21 cellular contexts compared by ENCODE assay signal in the genomic region with DNA sequence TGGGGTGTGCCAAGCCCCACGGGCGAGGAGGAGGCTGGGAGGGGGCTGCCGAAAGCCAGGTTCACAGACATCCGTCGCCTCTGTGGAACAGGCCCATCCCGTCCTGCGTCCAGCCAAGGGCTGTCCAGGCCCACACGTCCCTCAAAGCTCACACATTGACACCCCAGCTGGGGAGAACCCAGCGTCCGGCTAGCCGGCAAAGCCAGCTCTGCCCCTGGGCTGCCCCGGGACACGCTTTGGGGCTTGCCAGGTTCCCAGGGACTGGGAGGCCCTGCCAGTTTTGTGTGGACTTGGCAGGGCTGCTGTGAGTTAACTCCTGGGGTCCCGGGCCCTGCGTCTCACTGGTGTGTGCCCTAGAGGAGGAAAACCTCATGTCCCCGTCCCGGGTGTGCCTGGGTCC. TPM values are rescaled to one million over a fixed set of nuclear protein-coding genes. Genes with fewer than 3 reads are reported as not detected.
DNase-seq lines count a peak whose midpoint lies in the region; ATAC-seq, FAIRE-seq and TF ChIP-seq lines count a peak whose summit lies in the region.
"Had no signal": no experiment of that assay in that cellular context is flagged by ENCODE, and none has a peak within 500 bp of the region (broad histone marks: within the 10 kb centered on the region; RNA-seq: fewer than 3 reads in every experiment).

No MANE protein-coding gene starts in this region.

- TF ChIP-seq EP300 in HepG2 (IDR thresholded peaks at IDR 0.05; ENCODE audit: low read depth in 2 of 2, low read length in 2 of 2), result no peak
- TF ChIP-seq EP300 in HepG2 (CRISPR knock-in tag; IDR thresholded peaks at IDR 0.05; ENCODE audit: borderline replicate concordance), result no peak

- H3K4me3 ChIP-seq in HepG2 (replicated peaks in 1 of 3; ENCODE audit: insufficient read depth in 1 of 3, low read depth in 2 of 3, low read length in 3 of 3) (no peak overlapping the region), right lobe of liver (no peak overlapping the region)
- H3K4me3 ChIP-seq: BLaER1 treated with 17β-estradiol and CSF1 and Interleukin-3, amounts not matched to agents 10 nM and 100 nM had no signal

- POLR2A ChIA-PET in HepG2 (lab: Yijun Ruan, JAX) (no interaction called here), T-cell (lab: Charles Lee) (no interaction called here)

- H3K27me3 ChIP-seq in HepG2 (ENCODE audit: control insufficient read depth in 1 of 2, insufficient read depth in 2 of 2, low read length in 2 of 2) (peaks cover 19 to 92% of the 10 kb centered on the region in 2 experiments), right lobe of liver (no peaks in the 10 kb centered on the region)

- H3K36me3 ChIP-seq in HepG2 (replicated peaks in 1 of 2; ENCODE audit: control insufficient read depth in 1 of 2, insufficient read depth in 2 of 2, low read length in 2 of 2) (no peaks in the 10 kb centered on the region), right lobe of liver (no peaks in the 10 kb centered on the region)
- H3K36me3 ChIP-seq: BLaER1 treated with 17β-estradiol and CSF1 and Interleukin-3, amounts not matched to agents 10 nM and 100 nM had no signal

- H2AFZ ChIP-seq in HepG2 (ENCODE audit: low read length), result no peak overlapping the region

- H3K9me3 ChIP-seq in HepG2 (ENCODE audit: low read length) (no peaks in the 10 kb centered on the region), right lobe of liver (no peaks in the 10 kb centered on the region)
- H3K9me3 ChIP-seq: BLaER1 treated with 17β-estradiol and CSF1 and Interleukin-3, amounts not matched to agents 10 nM and 100 nM had no signal

- no peak overlapping the region for H3K4me2 ChIP-seq in HepG2 (ENCODE audit: low read depth, low read length)

- H3K36me3 Mint-ChIP-seq in T-cell, result no peaks in the 10 kb centered on the region
- H3K36me3 Mint-ChIP-seq: IgD-negative memory B cell had no signal

- H3K4me1 ChIP-seq in HepG2 (ENCODE audit: insufficient read depth, low read length), result no peaks in the 10 kb centered on the region
- no peaks in the 10 kb centered on the region for H3K4me1 ChIP-seq in right lobe of liver

- in situ Hi-C loops in HepG2 (cut with HindIII; ENCODE audit: extremely low pct_ligation_motif_present, low pct_unique_long_range_greater_than_20kb), result no loop called here

- no peak for FAIRE-seq in HepG2 (lab: Jason Lieb, UNC)
- FAIRE-seq in frontal cortex (lab: Jason Lieb, UNC), result no peak
- FAIRE-seq: A204.1, GM12891, GM18507, H54 had no signal

- CTCF ChIA-PET in HepG2 (lab: Yijun Ruan, JAX; ENCODE audit: low intra/inter-chr PET ratio, low total read pairs) (no interaction called here), T-cell (lab: Charles Lee) (no interaction called here)

- H4K20me1 ChIP-seq in HepG2 (ENCODE audit: insufficient read depth, low read length), result no peaks in the 10 kb centered on the region

- H3K9me3 Mint-ChIP-seq in T-cell, result no peaks in the 10 kb centered on the region
- H3K9me3 Mint-ChIP-seq: IgD-negative memory B cell had no signal

- H3K27ac ChIP-seq in HepG2 (ENCODE audit: extremely low read length, insufficient read depth, low read length) (no peak overlapping the region), right lobe of liver (no peak overlapping the region)
- H3K27ac ChIP-seq: BLaER1 treated with 17β-estradiol and CSF1 and Interleukin-3, amounts not matched to agents 10 nM and 100 nM had no signal

- no peak overlapping the region for H3K4me3 Mint-ChIP-seq in T-cell
- H3K4me3 Mint-ChIP-seq: IgD-negative memory B cell had no signal

- no peak for ATAC-seq in HepG2
- no peak for ATAC-seq in right lobe of liver
- no peak for ATAC-seq in T-cell (replicated peaks in 1 of 4)

- WGBS in HepG2 (ENCODE audit: low lambda C conversion rate), result 36% methylated on average over 5 of the region's 17 CpGs
- no CpG with 5 or more reads among the region's 17 CpGs for WGBS in right lobe of liver (ENCODE audit: insufficient coverage, low coverage, low lambda C conversion rate, missing lambda C conversion rate)

- H3K4me1 Mint-ChIP-seq in T-cell, result peaks cover 0 to 1% (median under 1%) of the 10 kb centered on the region in 3 donors
- H3K4me1 Mint-ChIP-seq: IgD-negative memory B cell had no signal

- TF ChIP-seq CTCF in HepG2 (CRISPR knock-in tag; IDR thresholded peaks at IDR 0.05), result no peak
- TF ChIP-seq CTCF in right lobe of liver (IDR thresholded peaks at IDR 0.05), result no peak

- TF ChIP-seq RAD21 in HepG2 (CRISPR knock-in tag; IDR thresholded peaks at IDR 0.05), result no peak

- no peaks in the 10 kb centered on the region for H3K79me2 ChIP-seq in HepG2 (ENCODE audit: insufficient read depth, low read length)

- H3K9ac ChIP-seq in HepG2 (ENCODE audit: insufficient read depth, low read depth, low read length), result no peak overlapping the region
- H3K9ac ChIP-seq: BLaER1 treated with 17β-estradiol and CSF1 and Interleukin-3, amounts not matched to agents 10 nM and 100 nM had no signal

- TF ChIP-seq POLR2A in HepG2 (IDR thresholded peaks at IDR 0.05; ENCODE audit: insufficient read depth in 1 of 2, low read depth in 2 of 2, low read length in 2 of 2) (no peak), right lobe of liver (IDR thresholded peaks at IDR 0.05) (no peak)

- no peaks in the 10 kb centered on the region for H3K27me3 Mint-ChIP-seq in T-cell

- no peak overlapping the region for H3K27ac Mint-ChIP-seq in T-cell
- H3K27ac Mint-ChIP-seq: IgD-negative memory B cell had no signal

- DNase-seq in HepG2 (ENCODE audit: low spot score) (no peak), right lobe of liver (no peak), frontal cortex (ENCODE audit: low spot score in 2 of 2) (peak; percentile 64 to 75), posterior cingulate gyrus (peak in 8 of 10 donors; percentile 46 to 95 (median 74)), GF-D8 (lab: John Stamatoyannopoulos, UW) (no peak), hepatic stellate cell (ENCODE audit: low spot score) (no peak), LoVo (ENCODE audit: low spot score) (no peak), T-cell (no peak)
- DNase-seq: DND-41, GDM1, Kasumi-1, NCI-H1694 treated with DMSO at 0.1 percent for 48 hours, NCI-H2107, NCI-H226, NCI-H524 treated with DMSO at 0.1 percent for 48 hours had no signal

- intact Hi-C loops in HepG2 (cut with micrococcal nuclease; ENCODE audit: unreplicated experiment) (no loop called here), right lobe of liver (cut with DNase I) (no loop called here), posterior cingulate gyrus (cut with DNase I) (no loop called here)

- no TSS peak for BruUV-seq in HepG2 (replicated peaks; lab: Mats Ljungman, UMichigan)

RNA-seq across cellular contexts. Expression of gene SOX8, which starts 6.3 kb away (rescaled TPM):
- total RNA-seq in HepG2 (2016; rRNA removed; fragmentation: Illumina TruSeq; extraction: Trizol) (0.15 and 0.20 TPM in 2 replicates), right lobe of liver (under 1 TPM in 3 of 6 experiments, not detected in 3; 0.07 to 0.13 (median 0.09) TPM), frontal cortex (22.8 TPM), T-cell (1 to 10 TPM; 4.7 to 5.9 (median 5.1) TPM)
- not detected in 2 replicates for total RNA-seq in HepG2 (2016; cell fraction: cytosol; rRNA removed; fragmentation: Illumina TruSeq; extraction: Trizol; ENCODE audit: low read depth)
- 0.21 and 0.28 TPM in 2 replicates for total RNA-seq in HepG2 (2016; cell fraction: insoluble cytoplasmic fraction; rRNA removed; fragmentation: Illumina TruSeq; extraction: Trizol)
- total RNA-seq in HepG2 (2016; cell fraction: membrane; rRNA removed; fragmentation: Illumina TruSeq; extraction: Trizol), result 0.19 and 0.31 TPM in 2 replicates
- total RNA-seq in HepG2 (2016; cell fraction: nucleus; rRNA removed; fragmentation: Illumina TruSeq; extraction: Trizol), result 0.22 TPM in 1 of 2 replicates, not detected in the other
- 0.28 and 0.34 TPM in 2 replicates for polyA plus RNA-seq in HepG2 (2011; rRNA removed)
- polyA plus RNA-seq in HepG2 (2011; cell fraction: cytosol; rRNA removed), result 0.32 and 0.42 TPM in 2 replicates
- 3.2 and 3.6 TPM in 2 replicates for polyA plus RNA-seq in HepG2 (2011; cell fraction: nucleus; rRNA removed)
- 0.25 and 0.61 TPM in 2 replicates for polyA plus RNA-seq in HepG2 (2012)
- polyA plus RNA-seq in HepG2 (2016; cell fraction: cytosol; fragmentation: Illumina TruSeq; extraction: Trizol; ENCODE audit: low read depth), result 0.06 and 0.08 TPM in 2 replicates
- 0.33 and 0.39 TPM in 2 replicates for polyA plus RNA-seq in HepG2 (2016; cell fraction: insoluble cytoplasmic fraction; fragmentation: Illumina TruSeq; extraction: Trizol; ENCODE audit: low read depth)
- 0.20 TPM in 1 of 2 replicates, not detected in the other for polyA plus RNA-seq in HepG2 (2016; cell fraction: membrane; fragmentation: Illumina TruSeq; extraction: Trizol; ENCODE audit: low read depth)
- 0.55 and 0.61 TPM in 2 replicates for polyA plus RNA-seq in HepG2 (2016; cell fraction: nucleus; fragmentation: Illumina TruSeq; extraction: Trizol; ENCODE audit: insufficient read depth, low read depth)
- 0.09 and 0.42 TPM in 2 replicates for polyA minus RNA-seq in HepG2 (2011; rRNA and poly(A)+ RNA removed; ENCODE audit: low replicate concordance)
- polyA minus RNA-seq in HepG2 (2011; cell fraction: cytosol; rRNA and poly(A)+ RNA removed), result 0.30 TPM in 1 of 2 replicates, not detected in the other
- polyA minus RNA-seq in HepG2 (2011; cell fraction: nucleus; rRNA and poly(A)+ RNA removed), result 0.25 and 0.39 TPM in 2 replicates

RNA-seq across cellular contexts. Expression of gene LMF1, which starts 17.1 kb away (rescaled TPM):
- total RNA-seq in HepG2 (2016; rRNA removed; fragmentation: Illumina TruSeq; extraction: Trizol) (2.3 and 6.8 TPM in 2 replicates), right lobe of liver (10 to 100 TPM; 10.9 to 20.0 (median 13.8) TPM), frontal cortex (10.2 TPM), T-cell (10 to 100 TPM; 46.6 to 59.4 (median 51.1) TPM)
- total RNA-seq in HepG2 (2016; cell fraction: cytosol; rRNA removed; fragmentation: Illumina TruSeq; extraction: Trizol; ENCODE audit: low read depth), result 23.4 and 25.3 TPM in 2 replicates
- total RNA-seq in HepG2 (2016; cell fraction: insoluble cytoplasmic fraction; rRNA removed; fragmentation: Illumina TruSeq; extraction: Trizol), result 1.7 and 5.9 TPM in 2 replicates
- total RNA-seq in HepG2 (2016; cell fraction: membrane; rRNA removed; fragmentation: Illumina TruSeq; extraction: Trizol), result 6.7 and 7.2 TPM in 2 replicates
- total RNA-seq in HepG2 (2016; cell fraction: nucleus; rRNA removed; fragmentation: Illumina TruSeq; extraction: Trizol), result 6.8 and 8.9 TPM in 2 replicates
- polyA plus RNA-seq in HepG2 (2011; rRNA removed), result 8.5 and 13.7 TPM in 2 replicates
- 6.6 and 9.1 TPM in 2 replicates for polyA plus RNA-seq in HepG2 (2011; cell fraction: cytosol; rRNA removed)
- 21.9 and 22.4 TPM in 2 replicates for polyA plus RNA-seq in HepG2 (2011; cell fraction: nucleus; rRNA removed)
- polyA plus RNA-seq in HepG2 (2012), result 7.4 and 13.7 TPM in 2 replicates
- 1.2 and 1.4 TPM in 2 replicates for polyA plus RNA-seq in HepG2 (2016; cell fraction: cytosol; fragmentation: Illumina TruSeq; extraction: Trizol; ENCODE audit: low read depth)
- polyA plus RNA-seq in HepG2 (2016; cell fraction: insoluble cytoplasmic fraction; fragmentation: Illumina TruSeq; extraction: Trizol; ENCODE audit: low read depth), result 1.7 and 1.8 TPM in 2 replicates
- polyA plus RNA-seq in HepG2 (2016; cell fraction: membrane; fragmentation: Illumina TruSeq; extraction: Trizol; ENCODE audit: low read depth), result 1.1 and 1.4 TPM in 2 replicates
- 9.6 and 11.1 TPM in 2 replicates for polyA plus RNA-seq in HepG2 (2016; cell fraction: nucleus; fragmentation: Illumina TruSeq; extraction: Trizol; ENCODE audit: insufficient read depth, low read depth)
- polyA minus RNA-seq in HepG2 (2011; rRNA and poly(A)+ RNA removed; ENCODE audit: low replicate concordance), result 30.2 and 40.1 TPM in 2 replicates
- polyA minus RNA-seq in HepG2 (2011; cell fraction: cytosol; rRNA and poly(A)+ RNA removed), result 10.7 and 15.0 TPM in 2 replicates
- polyA minus RNA-seq in HepG2 (2011; cell fraction: nucleus; rRNA and poly(A)+ RNA removed), result 13.4 and 17.4 TPM in 2 replicates

Comparison
In these comparisons a context has a peak if more than half of its experiments do, and no peak if none do; other contexts are left out.
1. DNase-seq: peak in frontal cortex (2 of 2) and posterior cingulate gyrus (8 of 10); none in HepG2 (single experiment), right lobe of liver (0 of 3), GF-D8 (single experiment), hepatic stellate cell (single experiment), LoVo (single experiment) and T-cell (0 of 34).